20 cellular contexts compared by ENCODE assay signal in the genomic region with DNA sequence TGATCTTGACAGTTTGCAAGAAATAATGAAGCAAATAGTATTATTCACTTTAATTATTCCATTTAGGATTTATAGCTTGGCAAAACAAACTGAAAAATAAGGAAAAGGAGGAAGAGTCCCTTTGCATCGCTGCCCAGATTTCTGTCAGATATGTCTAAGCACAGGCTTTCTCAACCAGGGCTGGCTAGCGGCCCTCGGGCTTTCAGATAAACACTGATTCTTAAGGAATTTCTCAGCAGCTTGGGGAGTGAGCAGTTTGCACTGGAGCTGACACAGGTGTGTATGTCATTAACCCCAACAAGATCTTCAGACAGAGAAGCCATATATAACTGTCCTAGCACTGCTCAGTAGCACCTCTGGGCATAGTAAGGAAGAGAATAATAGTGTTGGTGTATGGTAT. TPM values are rescaled to one million over a fixed set of nuclear protein-coding genes. Genes with fewer than 3 reads are reported as not detected.
DNase-seq lines count a peak whose midpoint lies in the region; ATAC-seq, FAIRE-seq and TF ChIP-seq lines count a peak whose summit lies in the region.
"Had no signal": no experiment of that assay in that cellular context is flagged by ENCODE, and none has a peak within 500 bp of the region (broad histone marks: within the 10 kb centered on the region; RNA-seq: fewer than 3 reads in every experiment).

No MANE protein-coding gene starts in this region.

- TF ChIP-seq POLR2A in IMR-90 (IDR thresholded peaks at IDR 0.05; ENCODE audit: low read depth, low read length) (no peak), spleen (IDR thresholded peaks at IDR 0.05) (no peak)

- no peak overlapping the region for H3K4ac ChIP-seq in IMR-90 (ENCODE audit: low read depth, low read length)

- H3K56ac ChIP-seq in IMR-90 (ENCODE audit: extremely low read depth, insufficient read depth, low read length), result no peak overlapping the region

- H3K4me1 ChIP-seq in IMR-90 (ENCODE audit: control insufficient read depth, insufficient read depth, low read length) (no peaks in the 10 kb centered on the region), hepatocyte (ENCODE audit: insufficient read depth) (no peaks in the 10 kb centered on the region), spleen (peaks cover 0 to 3% (median 0%) of the 10 kb centered on the region in 6 donors)

- no peak overlapping the region for H2BK120ac ChIP-seq in IMR-90 (ENCODE audit: low read depth, low read length)

- H2BK20ac ChIP-seq in IMR-90 (ENCODE audit: low read depth, low read length), result no peak overlapping the region

- H3K9me3 Mint-ChIP-seq in mesothelial cell of epicardium, result peaks cover 25% of the 10 kb centered on the region
- H3K9me3 Mint-ChIP-seq: GM23338, H9 had no signal

- H3K27ac ChIP-seq in IMR-90 (ENCODE audit: insufficient read depth, low read length) (no peak overlapping the region), hepatocyte (no peak overlapping the region), spleen (no peak overlapping the region)
- H3K27ac ChIP-seq: BLaER1 had no signal

- H3K27me3 ChIP-seq in IMR-90 (ENCODE audit: control insufficient read depth, insufficient read depth, low read length) (no peaks in the 10 kb centered on the region), hepatocyte (no peaks in the 10 kb centered on the region), spleen (replicated peaks in 1 of 7) (no peaks in the 10 kb centered on the region)
- H3K27me3 ChIP-seq: BLaER1 had no signal

- no peak overlapping the region for H3K18ac ChIP-seq in IMR-90 (ENCODE audit: low read depth, low read length)

- no TSS peak for BruUV-seq in IMR-90 (replicated peaks; lab: Mats Ljungman, UMichigan)

- H3K79me1 ChIP-seq in IMR-90 (ENCODE audit: low read depth in 1 of 2, low read length in 2 of 2), result no peaks in the 10 kb centered on the region

- H3K9me3 ChIP-seq in IMR-90 (ENCODE audit: control insufficient read depth, insufficient read depth, low read length) (no peaks in the 10 kb centered on the region), hepatocyte (ENCODE audit: low read depth) (no peaks in the 10 kb centered on the region), spleen (peaks cover 0 to 10% (median 2%) of the 10 kb centered on the region in 8 donors)
- H3K9me3 ChIP-seq: BLaER1, Caco-2 had no signal

- intact Hi-C loops in IMR-90 (cut with micrococcal nuclease), result no loop called here
- intact Hi-C loops in spleen (cut with DNase I; ENCODE audit: low total_unique reads), result no loop called here

- in situ Hi-C loops in IMR-90 (cut with MboI; ENCODE audit: low sequenced_read_pairs), result no loop called here

- H3K4me1 Mint-ChIP-seq in mesothelial cell of epicardium, result peaks cover 38% of the 10 kb centered on the region
- H3K4me1 Mint-ChIP-seq: CD4-positive, CD25-positive, alpha-beta regulatory T cell; GM23338 had no signal

- no peak overlapping the region for H4K5ac ChIP-seq in IMR-90 (ENCODE audit: low read depth, low read length)

- CTCF ChIA-PET in IMR-90 (lab: Yijun Ruan, JAX), result no interaction called here

- peak; percentile 32 for DNase-seq in IMR-90
- DNase-seq in hepatocyte (ENCODE audit: low spot score), result peak; percentile 10
- no peak for DNase-seq in mesothelial cell of epicardium (ENCODE audit: low spot score in 2 of 2, unreplicated experiment in 2 of 2)
- DNase-seq in spleen, result peak; percentile 12
- DNase-seq in D721Med (ENCODE audit: insufficient read length, low spot score), result no peak
- DNase-seq in MV-4-11 (lab: John Stamatoyannopoulos, UW), result no peak
- no peak for DNase-seq in stimulated activated CD4-positive, alpha-beta T cell treated with anti-CD3 and anti-CD28 coated beads, Interleukin-2, amount 100 ng/mL, for 24 hours
- no peak for DNase-seq in hepatic stellate cell (ENCODE audit: low spot score)
- DNase-seq: CD4-positive, CD25-positive, alpha-beta regulatory T cell; CD8-positive, alpha-beta T cell; DMS 273 treated with DMSO at 0.1 percent for 48 hours; DMS79; EL; H9 had no signal

- no peak overlapping the region for H2BK5ac ChIP-seq in IMR-90 (ENCODE audit: low read depth, low read length, poor library complexity, severe bottlenecking)

- no peak overlapping the region for H3K4me3 Mint-ChIP-seq in mesothelial cell of epicardium
- H3K4me3 Mint-ChIP-seq: B cell; CD4-positive, CD25-positive, alpha-beta regulatory T cell; CD8-positive, alpha-beta T cell; GM23338; H9 had no signal

- H3K14ac ChIP-seq in IMR-90 (replicated peaks; ENCODE audit: low read depth, low read length), result no peak overlapping the region

- FAIRE-seq in D721Med (lab: Jason Lieb, UNC), result no peak
- FAIRE-seq: GM12892 had no signal

- peak overlapping the region; percentile 80 for H3K27ac Mint-ChIP-seq in mesothelial cell of epicardium
- H3K27ac Mint-ChIP-seq: B cell; CD4-positive, CD25-positive, alpha-beta regulatory T cell; CD8-positive, alpha-beta T cell; GM23338 had no signal

- no peaks in the 10 kb centered on the region for H3K27me3 Mint-ChIP-seq in mesothelial cell of epicardium (ENCODE audit: low read depth)
- H3K27me3 Mint-ChIP-seq: B cell; CD4-positive, CD25-positive, alpha-beta regulatory T cell had no signal

- H3K36me3 ChIP-seq in IMR-90 (ENCODE audit: control insufficient read depth, insufficient read depth, low read length), result no peaks in the 10 kb centered on the region
- H3K36me3 ChIP-seq in hepatocyte (replicated peaks; ENCODE audit: insufficient read depth, low read depth), result no peaks in the 10 kb centered on the region
- H3K36me3 ChIP-seq in spleen, result no peaks in the 10 kb centered on the region
- H3K36me3 ChIP-seq: BLaER1 had no signal

- no peak overlapping the region for H3K9ac ChIP-seq in IMR-90 (ENCODE audit: low read depth, low read length)
- H3K9ac ChIP-seq: BLaER1 had no signal

- H4K20me1 ChIP-seq in IMR-90 (ENCODE audit: insufficient read depth, low read length) (no peaks in the 10 kb centered on the region), hepatocyte (ENCODE audit: insufficient read depth, poor library complexity, severe bottlenecking) (no peaks in the 10 kb centered on the region)
- H4K20me1 ChIP-seq: BLaER1 had no signal

- H3K4me2 ChIP-seq in IMR-90 (ENCODE audit: low read depth, low read length), result no peak overlapping the region
- no peak overlapping the region for H3K4me2 ChIP-seq in hepatocyte
- H3K4me2 ChIP-seq: BLaER1, GM23338 had no signal

- WGBS in IMR-90 (ENCODE audit: extremely low coverage in 2 of 2, insufficient read length in 1 of 2), 2 experiments, result no CpG with 5 or more reads among the region's 3 CpGs
- WGBS in hepatocyte (ENCODE audit: low lambda C conversion rate, missing lambda C conversion rate), result 47% methylated on average over 3 of the region's 3 CpGs
- WGBS in spleen, 5 donors, result 76 to 91% (median 83%) methylated on average over 3 of the region's 3 CpGs

- peaks cover 14% of the 10 kb centered on the region for H3K36me3 Mint-ChIP-seq in mesothelial cell of epicardium
- H3K36me3 Mint-ChIP-seq: CD4-positive, CD25-positive, alpha-beta regulatory T cell; CD8-positive, alpha-beta T cell had no signal

- H2AK9ac ChIP-seq in IMR-90 (replicated peaks; ENCODE audit: low read depth, low read length, poor library complexity), result no peak overlapping the region

- H2AFZ ChIP-seq in IMR-90 (replicated peaks; ENCODE audit: low read length, poor library complexity) (no peak overlapping the region), hepatocyte (no peak overlapping the region)
- H2AFZ ChIP-seq: GM23338 had no signal

- no peak for TF ChIP-seq RAD21 in IMR-90 (IDR thresholded peaks at IDR 0.05; ENCODE audit: low read length)

- peak; percentile 61 for ATAC-seq in IMR-90 (ENCODE audit: low read depth)
- ATAC-seq: CD8-positive, alpha-beta T cell; GM23338; HCT116 had no signal

- TF ChIP-seq CTCF in IMR-90 (conservative IDR thresholded peaks at IDR 0.05; ENCODE audit: low read depth, low read length) (no peak), hepatocyte (IDR thresholded peaks at IDR 0.05; ENCODE audit: poor library complexity) (no peak), mesothelial cell of epicardium (IDR thresholded peaks at IDR 0.05; ENCODE audit: unreplicated experiment) (no peak), spleen (IDR thresholded peaks at IDR 0.05 in 8 of 11, conservative IDR thresholded peaks at IDR 0.05 in 3 of 11) (no peak), D721Med (IDR thresholded peaks at IDR 0.05; ENCODE audit: insufficient read depth, missing control alignments) (no peak)

- POLR2A ChIA-PET in IMR-90 (lab: Charles Lee; ENCODE audit: unreplicated experiment), result no interaction called here

- no peak overlapping the region for H3K4me3 ChIP-seq in IMR-90 (ENCODE audit: insufficient read depth, low read depth, low read length)
- H3K4me3 ChIP-seq in hepatocyte, result no peak overlapping the region
- no peak overlapping the region for H3K4me3 ChIP-seq in spleen
- H3K4me3 ChIP-seq: BLaER1, GM23338 had no signal

- H3K9me2 ChIP-seq in hepatocyte (replicated peaks; ENCODE audit: insufficient read depth), result no peaks in the 10 kb centered on the region

- no peak overlapping the region for H2AK5ac ChIP-seq in IMR-90 (ENCODE audit: low read depth, low read length)

- dilution Hi-C loops in IMR-90 (cut with HindIII; ENCODE audit: low sequenced_read_pairs, unreplicated experiment), result no loop called here

- no peak overlapping the region for H4K91ac ChIP-seq in IMR-90 (ENCODE audit: insufficient read depth, low read depth, low read length)

- H2BK15ac ChIP-seq in IMR-90 (ENCODE audit: low read depth, low read length), result no peak overlapping the region; the same call in 2 of the 3 replicates

- no peak overlapping the region for H4K8ac ChIP-seq in IMR-90 (ENCODE audit: low read depth in 2 of 2, low read length in 2 of 2)

- H3K23ac ChIP-seq in IMR-90 (ENCODE audit: low read depth, low read length), result no peak overlapping the region

- no peaks in the 10 kb centered on the region for H3K9me1 ChIP-seq in IMR-90 (ENCODE audit: insufficient read depth, low read length)

- no peaks in the 10 kb centered on the region for H3K79me2 ChIP-seq in hepatocyte

TF ChIP-seq in IMR-90, 13 proteins besides CTCF, POLR2A, EP300 and RAD21 (continues in another document):
- no peak for TF ChIP-seq NFE2L2 (IDR thresholded peaks at IDR 0.05; ENCODE audit: low read depth, low read length)

RNA-seq across cellular contexts. Expression of gene SEMA3D, which starts 47.9 kb away (rescaled TPM):
- total RNA-seq in IMR-90 (2012; rRNA removed) (10.8 and 13.6 TPM in 2 replicates), hepatocyte (44.9 and 49.8 TPM in 2 replicates), mesothelial cell of epicardium (264 to 278 TPM (median 272 TPM) in 3 replicates), spleen (100 to 1,000 TPM in 6 of 7 donors, 10 to 100 TPM in 1; 65.3 to 210 (median 120) TPM)
- polyA plus RNA-seq in IMR-90 (2012; rRNA removed) (2.7 and 2.9 TPM in 2 replicates), hepatocyte (15.1 and 18.7 TPM in 2 replicates), spleen (10 to 100 TPM in 1 of 3 donors, 1 to 10 TPM in 2; 4.6 to 20.7 (median 6.6) TPM)
- polyA plus RNA-seq in IMR-90 (2012; cell fraction: cytosol; rRNA removed), result 0.70 and 0.74 TPM in 2 replicates
- polyA plus RNA-seq in IMR-90 (2012; cell fraction: nucleus; rRNA removed; ENCODE audit: low replicate concordance), result 0.54 and 4.1 TPM in 2 replicates
- total RNA-seq: CD4-positive, CD25-positive, alpha-beta regulatory T cell; CD8-positive, alpha-beta T cell had no signal
- polyA plus RNA-seq: CD4-positive, CD25-positive, alpha-beta regulatory T cell had no signal

Comparison
In these comparisons a context has a peak if more than half of its experiments do, and no peak if none do; other contexts are left out.
1. DNase-seq: peak in IMR-90 (single experiment), hepatocyte (single experiment) and spleen (single experiment); none in mesothelial cell of epicardium (0 of 2), D721Med (single experiment), MV-4-11 (single experiment), stimulated activated CD4-positive, alpha-beta T cell treated with anti-CD3 and anti-CD28 coated beads, Interleukin-2, amount 100 ng/mL, for 24 hours (0 of 2) and hepatic stellate cell (single experiment).